In the genomic region with DNA sequence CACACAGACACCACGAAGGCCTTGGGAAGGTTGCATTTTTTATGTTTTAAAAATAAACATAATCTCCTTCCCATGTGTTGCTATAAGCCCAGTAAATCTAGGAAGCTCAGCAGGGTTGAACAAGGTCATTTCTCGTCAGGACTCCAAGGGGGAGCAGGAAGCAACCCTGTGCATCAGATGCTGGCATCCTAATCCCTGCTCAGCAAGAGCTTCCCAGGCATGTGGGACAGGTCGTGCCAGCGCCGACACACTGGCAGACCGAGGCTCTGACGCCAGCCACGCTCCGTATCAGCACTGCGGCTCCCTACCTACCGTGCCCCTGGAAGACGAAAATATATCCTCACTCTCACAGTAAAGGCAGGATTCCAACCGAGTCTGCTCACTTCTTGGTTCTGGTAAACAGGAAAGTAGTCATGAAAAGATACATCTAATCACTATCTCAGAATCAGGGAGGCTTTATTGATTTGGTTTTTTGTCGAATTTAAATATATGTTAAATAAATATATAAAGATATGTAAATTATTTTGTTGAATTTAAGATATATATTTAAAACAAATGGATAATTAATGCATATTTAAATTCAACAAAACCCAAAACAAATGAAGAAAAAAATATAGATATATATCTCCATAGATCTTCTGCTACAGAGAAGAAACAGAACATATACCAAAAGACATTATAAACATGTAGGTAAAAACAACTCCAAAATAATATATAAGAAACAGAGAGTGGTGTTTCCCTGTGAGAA, we compare ENCODE assay signal across 10 cellular contexts.
DNase-seq lines count a peak whose midpoint lies in the region; ATAC-seq, FAIRE-seq and TF ChIP-seq lines count a peak whose summit lies in the region.
"Had no signal": no experiment of that assay in that cellular context is flagged by ENCODE, and none has a peak within 500 bp of the region (broad histone marks: within the 10 kb centered on the region; RNA-seq: fewer than 3 reads in every experiment).

No MANE protein-coding gene starts in this region.

- no peaks in the 10 kb centered on the region for H4K20me1 ChIP-seq in hepatocyte (ENCODE audit: insufficient read depth, poor library complexity, severe bottlenecking)

- DNase-seq in NCI-H2227 (lab: John Stamatoyannopoulos, UW; ENCODE audit: unreplicated experiment) (peak; percentile 10), cerebellar cortex (ENCODE audit: low spot score) (peak; percentile 83), hepatocyte (ENCODE audit: low spot score) (peak; percentile 13), small intestine (no peak), NCI-H345 (lab: John Stamatoyannopoulos, UW) (no peak)
- DNase-seq in effector CD8-positive, alpha-beta T cell (lab: John Stamatoyannopoulos, UW): no peak
- DNase-seq: activated CD4-positive, alpha-beta memory T cell treated with anti-CD3 and anti-CD28 coated beads for 36 hours; foreskin keratinocyte had no signal

- H3K9me2 ChIP-seq in hepatocyte (replicated peaks; ENCODE audit: insufficient read depth): no peaks in the 10 kb centered on the region

- WGBS in hepatocyte (ENCODE audit: low lambda C conversion rate, missing lambda C conversion rate): 53% methylated on average over 14 of the region's 14 CpGs
- WGBS in small intestine, 3 donors: 56 to 65% (median 64%) methylated on average over 14 of the region's 14 CpGs

- no peak overlapping the region for H3K4me3 ChIP-seq in hepatocyte
- no peak overlapping the region for H3K4me3 ChIP-seq in small intestine (ENCODE audit: low read depth in 1 of 2, low read length in 2 of 2)

- FAIRE-seq in small intestine (lab: Jason Lieb, UNC): peak; percentile 30

- H3K4me1 ChIP-seq in hepatocyte (ENCODE audit: insufficient read depth): peaks cover 7% of the 10 kb centered on the region
- H3K4me1 ChIP-seq in small intestine (ENCODE audit: control insufficient read depth in 2 of 2, insufficient read depth in 1 of 2, low read depth in 1 of 2, low read length in 1 of 2): no peaks in the 10 kb centered on the region
- H3K4me1 ChIP-seq: foreskin keratinocyte had no signal

- H3K9me3 ChIP-seq in hepatocyte (ENCODE audit: low read depth) (no peaks in the 10 kb centered on the region), small intestine (ENCODE audit: control insufficient read depth, low read depth) (no peaks in the 10 kb centered on the region)

- H3K27ac ChIP-seq in hepatocyte (no peak overlapping the region), small intestine (ENCODE audit: low read depth in 1 of 2, low read length in 1 of 2) (no peak overlapping the region)
- H3K27ac ChIP-seq: foreskin keratinocyte had no signal

- H3K79me2 ChIP-seq in hepatocyte: no peaks in the 10 kb centered on the region

- TF ChIP-seq CTCF in hepatocyte (IDR thresholded peaks at IDR 0.05; ENCODE audit: poor library complexity): no peak

- H3K4me2 ChIP-seq in hepatocyte: no peak overlapping the region

- no peaks in the 10 kb centered on the region for H3K27me3 ChIP-seq in hepatocyte
- H3K27me3 ChIP-seq in small intestine (ENCODE audit: control insufficient read depth in 2 of 2, insufficient read depth in 2 of 2, low read length in 2 of 2): no peaks in the 10 kb centered on the region
- H3K27me3 ChIP-seq: foreskin keratinocyte had no signal

- H3K36me3 ChIP-seq in hepatocyte (replicated peaks; ENCODE audit: insufficient read depth, low read depth): no peaks in the 10 kb centered on the region
- H3K36me3 ChIP-seq in small intestine (ENCODE audit: control insufficient read depth in 2 of 2, insufficient read depth in 2 of 2, low read length in 2 of 2): no peaks in the 10 kb centered on the region

- ATAC-seq in HG02588 (IDR thresholded peaks at IDR 0.05; ENCODE audit: unreplicated experiment): no peak
- ATAC-seq in HG02571 (IDR thresholded peaks at IDR 0.05; ENCODE audit: unreplicated experiment): no peak

- H2AFZ ChIP-seq in hepatocyte: no peak overlapping the region

Comparison
In these comparisons a context has a peak if more than half of its experiments do, and no peak if none do; other contexts are left out.
1. DNase-seq: peak in NCI-H2227 (single experiment), cerebellar cortex (single experiment) and hepatocyte (single experiment); none in small intestine (single experiment), NCI-H345 (single experiment) and effector CD8-positive, alpha-beta T cell (single experiment).